23 cellular contexts compared by ENCODE assay signal in the genomic region with DNA sequence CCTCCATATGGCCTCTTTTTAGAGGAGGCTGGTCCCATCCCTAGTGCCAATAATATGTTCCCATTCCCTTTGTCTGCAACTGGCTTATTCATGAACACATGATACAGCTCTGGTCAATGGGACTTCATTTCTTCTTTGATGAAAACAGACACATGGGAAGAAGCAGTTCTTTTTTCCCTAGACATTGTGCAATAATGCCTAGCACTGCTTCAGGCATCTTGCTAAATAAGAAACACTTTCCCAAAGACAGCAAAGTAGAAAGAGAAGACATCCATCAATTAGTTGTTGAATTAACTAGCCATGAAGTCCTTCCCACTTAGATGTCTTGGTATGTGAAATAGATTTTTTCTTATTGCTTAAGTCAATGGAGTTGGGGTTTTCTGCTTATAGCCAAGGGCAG. TPM values are rescaled to one million over a fixed set of nuclear protein-coding genes. Genes with fewer than 3 reads are reported as not detected.
"Had no signal": no experiment of that assay in that cellular context is flagged by ENCODE, and none has a peak within 500 bp of the region (broad histone marks: within the 10 kb centered on the region; RNA-seq: fewer than 3 reads in every experiment).

No MANE protein-coding gene starts in this region.

- H3K4me1 ChIP-seq: SJSA1 had no signal

- DNase-seq: KBM-7, MV-4-11, NCI-H1048, NCI-H1105, NCI-H1417 treated with DMSO at 0.1 percent for 48 hours, NCI-H146, NCI-H1694 treated with DMSO at 0.1 percent for 48 hours, NCI-H1930, NCI-H2081, NCI-H2107, NCI-H226, NCI-H446, NCI-H510A, NCI-H524 treated with DMSO at 0.1 percent for 48 hours, NCI-H69, NCI-H774, Right ventricle myocardium superior, RPMI8226, SIG-M5 had no signal

- H3K9me3 ChIP-seq: SJSA1 had no signal

- H3K27me3 ChIP-seq: SJSA1 had no signal

- H3K27ac ChIP-seq: SJSA1, SK-N-MC had no signal

- H3K4me3 ChIP-seq: SJSA1, SK-N-MC had no signal

- H3K36me3 ChIP-seq: SJSA1 had no signal

- FAIRE-seq: RCC 7860 had no signal

RNA-seq across cellular contexts. Expression of a gene that starts 40.1 kb away (rescaled TPM):
- polyA plus RNA-seq: IgD-negative memory B cell had no signal
